Comparison of ENCODE assay signal across 1 cellular context in genomic region chr3:177146646-177147045, GRCh38.
TF ChIP-seq lines count a peak whose summit lies in the region.

No MANE protein-coding gene starts in this region.

TF ChIP-seq in GM12878, 131 proteins besides CTCF, POLR2A, EP300 and RAD21 (continued from another document):
- no peak for TF ChIP-seq MLLT1 (IDR thresholded peaks at IDR 0.05)
- TF ChIP-seq ATF3 (IDR thresholded peaks at IDR 0.05; ENCODE audit: borderline replicate concordance, extremely low read depth, low read depth, low read length): no peak
- TF ChIP-seq EED (IDR thresholded peaks at IDR 0.05; ENCODE audit: low read depth): no peak
- TF ChIP-seq IKZF1 (conservative IDR thresholded peaks at IDR 0.05): no peak
